1 cellular context compared by ENCODE assay signal in genomic region chr20:50254466-50255079, GRCh38.
TF ChIP-seq lines count a peak whose summit lies in the region.

No MANE protein-coding gene starts in this region.

TF ChIP-seq in HepG2, 621 proteins besides CTCF, POLR2A, EP300 and RAD21 (continued from another document):
- TF ChIP-seq MAFK (conservative IDR thresholded peaks at IDR 0.05 in 1 of 2, IDR thresholded peaks at IDR 0.05 in 1 of 2; ENCODE audit: low read length in 2 of 2) = peak; percentile 62 to 64
- TF ChIP-seq, protein P1, sequence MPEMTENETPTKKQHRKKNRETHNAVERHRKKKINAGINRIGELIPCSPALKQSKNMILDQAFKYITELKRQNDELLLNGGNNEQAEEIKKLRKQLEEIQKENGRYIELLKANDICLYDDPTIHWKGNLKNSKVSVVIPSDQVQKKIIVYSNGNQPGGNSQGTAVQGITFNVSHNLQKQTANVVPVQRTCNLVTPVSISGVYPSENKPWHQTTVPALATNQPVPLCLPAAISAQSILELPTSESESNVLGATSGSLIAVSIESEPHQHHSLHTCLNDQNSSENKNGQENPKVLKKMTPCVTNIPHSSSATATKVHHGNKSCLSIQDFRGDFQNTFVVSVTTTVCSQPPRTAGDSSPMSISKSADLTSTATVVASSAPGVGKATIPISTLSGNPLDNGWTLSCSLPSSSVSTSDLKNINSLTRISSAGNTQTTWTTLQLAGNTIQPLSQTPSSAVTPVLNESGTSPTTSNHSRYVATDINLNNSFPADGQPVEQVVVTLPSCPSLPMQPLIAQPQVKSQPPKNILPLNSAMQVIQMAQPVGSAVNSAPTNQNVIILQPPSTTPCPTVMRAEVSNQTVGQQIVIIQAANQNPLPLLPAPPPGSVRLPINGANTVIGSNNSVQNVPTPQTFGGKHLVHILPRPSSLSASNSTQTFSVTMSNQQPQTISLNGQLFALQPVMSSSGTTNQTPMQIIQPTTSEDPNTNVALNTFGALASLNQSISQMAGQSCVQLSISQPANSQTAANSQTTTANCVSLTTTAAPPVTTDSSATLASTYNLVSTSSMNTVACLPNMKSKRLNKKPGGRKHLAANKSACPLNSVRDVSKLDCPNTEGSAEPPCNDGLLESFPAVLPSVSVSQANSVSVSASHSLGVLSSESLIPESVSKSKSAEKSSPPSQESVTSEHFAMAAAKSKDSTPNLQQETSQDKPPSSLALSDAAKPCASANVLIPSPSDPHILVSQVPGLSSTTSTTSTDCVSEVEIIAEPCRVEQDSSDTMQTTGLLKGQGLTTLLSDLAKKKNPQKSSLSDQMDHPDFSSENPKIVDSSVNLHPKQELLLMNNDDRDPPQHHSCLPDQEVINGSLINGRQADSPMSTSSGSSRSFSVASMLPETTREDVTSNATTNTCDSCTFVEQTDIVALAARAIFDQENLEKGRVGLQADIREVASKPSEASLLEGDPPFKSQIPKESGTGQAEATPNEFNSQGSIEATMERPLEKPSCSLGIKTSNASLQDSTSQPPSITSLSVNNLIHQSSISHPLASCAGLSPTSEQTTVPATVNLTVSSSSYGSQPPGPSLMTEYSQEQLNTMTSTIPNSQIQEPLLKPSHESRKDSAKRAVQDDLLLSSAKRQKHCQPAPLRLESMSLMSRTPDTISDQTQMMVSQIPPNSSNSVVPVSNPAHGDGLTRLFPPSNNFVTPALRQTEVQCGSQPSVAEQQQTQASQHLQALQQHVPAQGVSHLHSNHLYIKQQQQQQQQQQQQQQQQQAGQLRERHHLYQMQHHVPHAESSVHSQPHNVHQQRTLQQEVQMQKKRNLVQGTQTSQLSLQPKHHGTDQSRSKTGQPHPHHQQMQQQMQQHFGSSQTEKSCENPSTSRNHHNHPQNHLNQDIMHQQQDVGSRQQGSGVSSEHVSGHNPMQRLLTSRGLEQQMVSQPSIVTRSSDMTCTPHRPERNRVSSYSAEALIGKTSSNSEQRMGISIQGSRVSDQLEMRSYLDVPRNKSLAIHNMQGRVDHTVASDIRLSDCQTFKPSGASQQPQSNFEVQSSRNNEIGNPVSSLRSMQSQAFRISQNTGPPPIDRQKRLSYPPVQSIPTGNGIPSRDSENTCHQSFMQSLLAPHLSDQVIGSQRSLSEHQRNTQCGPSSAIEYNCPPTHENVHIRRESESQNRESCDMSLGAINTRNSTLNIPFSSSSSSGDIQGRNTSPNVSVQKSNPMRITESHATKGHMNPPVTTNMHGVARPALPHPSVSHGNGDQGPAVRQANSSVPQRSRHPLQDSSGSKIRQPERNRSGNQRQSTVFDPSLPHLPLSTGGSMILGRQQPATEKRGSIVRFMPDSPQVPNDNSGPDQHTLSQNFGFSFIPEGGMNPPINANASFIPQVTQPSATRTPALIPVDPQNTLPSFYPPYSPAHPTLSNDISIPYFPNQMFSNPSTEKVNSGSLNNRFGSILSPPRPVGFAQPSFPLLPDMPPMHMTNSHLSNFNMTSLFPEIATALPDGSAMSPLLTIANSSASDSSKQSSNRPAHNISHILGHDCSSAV (CRISPR knock-in tag; IDR thresholded peaks at IDR 0.05; ENCODE audit: borderline replicate concordance) = no peak
- TF ChIP-seq NRL (CRISPR knock-in tag; IDR thresholded peaks at IDR 0.05; ENCODE audit: borderline replicate concordance) = no peak
- TF ChIP-seq, protein P2, sequence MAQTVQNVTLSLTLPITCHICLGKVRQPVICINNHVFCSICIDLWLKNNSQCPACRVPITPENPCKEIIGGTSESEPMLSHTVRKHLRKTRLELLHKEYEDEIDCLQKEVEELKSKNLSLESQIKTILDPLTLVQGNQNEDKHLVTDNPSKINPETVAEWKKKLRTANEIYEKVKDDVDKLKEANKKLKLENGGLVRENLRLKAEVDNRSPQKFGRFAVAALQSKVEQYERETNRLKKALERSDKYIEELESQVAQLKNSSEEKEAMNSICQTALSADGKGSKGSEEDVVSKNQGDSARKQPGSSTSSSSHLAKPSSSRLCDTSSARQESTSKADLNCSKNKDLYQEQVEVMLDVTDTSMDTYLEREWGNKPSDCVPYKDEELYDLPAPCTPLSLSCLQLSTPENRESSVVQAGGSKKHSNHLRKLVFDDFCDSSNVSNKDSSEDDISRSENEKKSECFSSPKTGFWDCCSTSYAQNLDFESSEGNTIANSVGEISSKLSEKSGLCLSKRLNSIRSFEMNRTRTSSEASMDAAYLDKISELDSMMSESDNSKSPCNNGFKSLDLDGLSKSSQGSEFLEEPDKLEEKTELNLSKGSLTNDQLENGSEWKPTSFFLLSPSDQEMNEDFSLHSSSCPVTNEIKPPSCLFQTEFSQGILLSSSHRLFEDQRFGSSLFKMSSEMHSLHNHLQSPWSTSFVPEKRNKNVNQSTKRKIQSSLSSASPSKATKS (CRISPR knock-in tag; IDR thresholded peaks at IDR 0.05) = no peak
- no peak for TF ChIP-seq BCL3 (CRISPR knock-in tag; IDR thresholded peaks at IDR 0.05)
- TF ChIP-seq ZNF713 (CRISPR knock-in tag; IDR thresholded peaks at IDR 0.05) = no peak
- no peak for TF ChIP-seq TMF1 (CRISPR knock-in tag; IDR thresholded peaks at IDR 0.05; ENCODE audit: low read depth)
- TF ChIP-seq ADNP (CRISPR knock-in tag; IDR thresholded peaks at IDR 0.05) = no peak
- no peak for TF ChIP-seq HMGA1 (CRISPR knock-in tag; conservative IDR thresholded peaks at IDR 0.05)
- no peak for TF ChIP-seq ZNF644 (CRISPR knock-in tag; IDR thresholded peaks at IDR 0.05; ENCODE audit: low read depth)
- TF ChIP-seq ZNF784 (CRISPR knock-in tag; IDR thresholded peaks at IDR 0.05; ENCODE audit: borderline replicate concordance) = no peak
- no peak for TF ChIP-seq MAZ (IDR thresholded peaks at IDR 0.05; ENCODE audit: borderline replicate concordance, low read depth, low read length)
- TF ChIP-seq MAZ (CRISPR knock-in tag; IDR thresholded peaks at IDR 0.05; ENCODE audit: low read depth) = no peak
- TF ChIP-seq ZNF24 (IDR thresholded peaks at IDR 0.05) = no peak
- no peak for TF ChIP-seq SMAD9 (CRISPR knock-in tag; IDR thresholded peaks at IDR 0.05)
- no peak for TF ChIP-seq ZIK1 (CRISPR knock-in tag; IDR thresholded peaks at IDR 0.05; ENCODE audit: borderline replicate concordance, low read depth)
- TF ChIP-seq ZNF530 (CRISPR knock-in tag; IDR thresholded peaks at IDR 0.05; ENCODE audit: low read depth) = no peak
- TF ChIP-seq ZNF354B (CRISPR knock-in tag; IDR thresholded peaks at IDR 0.05) = no peak
- no peak for TF ChIP-seq SATB2 (CRISPR knock-in tag; IDR thresholded peaks at IDR 0.05)
- no peak for TF ChIP-seq THYN1 (CRISPR knock-in tag; IDR thresholded peaks at IDR 0.05; ENCODE audit: borderline replicate concordance, low read depth)
- no peak for TF ChIP-seq ZNF263 (CRISPR knock-in tag; IDR thresholded peaks at IDR 0.05)
- TF ChIP-seq ZNF775 (CRISPR knock-in tag; IDR thresholded peaks at IDR 0.05; ENCODE audit: borderline replicate concordance) = no peak
- TF ChIP-seq TSC22D2 (CRISPR knock-in tag; IDR thresholded peaks at IDR 0.05; ENCODE audit: borderline replicate concordance) = no peak
- TF ChIP-seq, protein P3, sequence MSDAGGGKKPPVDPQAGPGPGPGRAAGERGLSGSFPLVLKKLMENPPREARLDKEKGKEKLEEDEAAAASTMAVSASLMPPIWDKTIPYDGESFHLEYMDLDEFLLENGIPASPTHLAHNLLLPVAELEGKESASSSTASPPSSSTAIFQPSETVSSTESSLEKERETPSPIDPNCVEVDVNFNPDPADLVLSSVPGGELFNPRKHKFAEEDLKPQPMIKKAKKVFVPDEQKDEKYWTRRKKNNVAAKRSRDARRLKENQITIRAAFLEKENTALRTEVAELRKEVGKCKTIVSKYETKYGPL (CRISPR knock-in tag; IDR thresholded peaks at IDR 0.05) = no peak
- no peak for TF ChIP-seq MAFG (CRISPR knock-in tag; IDR thresholded peaks at IDR 0.05)
